ENCODE assay signal across 21 cellular contexts in genomic region chr6:109799664-109800063, GRCh38.
DNase-seq lines count a peak whose midpoint lies in the region; TF ChIP-seq lines count a peak whose summit lies in the region.
"Had no signal": no experiment of that assay in that cellular context is flagged by ENCODE, and none has a peak within 500 bp of the region (broad histone marks: within the 10 kb centered on the region; RNA-seq: fewer than 3 reads in every experiment).

No MANE protein-coding gene starts in this region.

- H3K4me3 ChIP-seq in neuronal stem cell (ENCODE audit: low read length in 2 of 2) (no peak overlapping the region), colonic mucosa (no peak overlapping the region), left ventricle myocardium inferior (no peak overlapping the region)
- H3K4me3 ChIP-seq: esophagus muscularis mucosa, tibial artery had no signal

- no CpG with 5 or more reads among the region's 3 CpGs for WGBS in neuronal stem cell (ENCODE audit: extremely low coverage in 2 of 2, insufficient read length in 2 of 2, insufficient replicate concordance in 1 of 2), 2 donors

- intact Hi-C loops in colonic mucosa (cut with DNase I) (no loop called here), left ventricle myocardium inferior (cut with micrococcal nuclease) (no loop called here)

- H3K4me1 ChIP-seq in neuronal stem cell (ENCODE audit: control insufficient read depth in 2 of 2, insufficient read depth in 1 of 2, low read depth in 1 of 2, low read length in 2 of 2) (peaks cover 1 to 18% of the 10 kb centered on the region in 2 donors), colonic mucosa (no peaks in the 10 kb centered on the region), left ventricle myocardium inferior (peaks cover 6% of the 10 kb centered on the region)

- H2AK5ac ChIP-seq in neuronal stem cell (ENCODE audit: low read depth, low read length): no peak overlapping the region

- H2BK120ac ChIP-seq in neuronal stem cell (ENCODE audit: low read depth, low read length): no peak overlapping the region

- H3K23ac ChIP-seq in neuronal stem cell (ENCODE audit: low read depth, low read length, poor library complexity): peak overlapping the region; percentile 1

- H3K36me3 ChIP-seq in neuronal stem cell (replicated peaks in 1 of 2; ENCODE audit: control insufficient read depth in 2 of 2, insufficient read depth in 2 of 2, low read length in 2 of 2) (peaks cover 0 to 5% of the 10 kb centered on the region in 2 donors), colonic mucosa (no peaks in the 10 kb centered on the region), left ventricle myocardium inferior (peaks cover 25% of the 10 kb centered on the region)

- H4K91ac ChIP-seq in neuronal stem cell (ENCODE audit: low read depth, low read length, poor library complexity): no peak overlapping the region

- no peak overlapping the region for H3K27ac ChIP-seq in neuronal stem cell (replicated peaks; ENCODE audit: low read length)
- no peak overlapping the region for H3K27ac ChIP-seq in colonic mucosa
- no peak overlapping the region for H3K27ac ChIP-seq in left ventricle myocardium inferior (replicated peaks)
- H3K27ac ChIP-seq: esophagus muscularis mucosa, HL-60, tibial artery had no signal

- no peaks in the 10 kb centered on the region for H3K79me1 ChIP-seq in neuronal stem cell (ENCODE audit: low read depth, low read length)

- no peak overlapping the region for H2AFZ ChIP-seq in neuronal stem cell (ENCODE audit: low read length)

- no peak overlapping the region for H2BK12ac ChIP-seq in neuronal stem cell (ENCODE audit: low read length)

- H2BK15ac ChIP-seq in neuronal stem cell (ENCODE audit: low read length): no peak overlapping the region

- H2BK5ac ChIP-seq in neuronal stem cell (ENCODE audit: low read length): no peak overlapping the region

- DNase-seq in DMS79 treated with DMSO at 0.1 percent for 48 hours (lab: John Stamatoyannopoulos, UW): peak; percentile 15
- DNase-seq in DMS79 (lab: John Stamatoyannopoulos, UW): no peak
- peak; percentile 38 for DNase-seq in LHCN-M2 (ENCODE audit: low read depth)
- DNase-seq in SW480 (ENCODE audit: low spot score): peak; percentile 9
- DNase-seq in neuronal stem cell (ENCODE audit: low spot score): no peak
- no peak for DNase-seq in colonic mucosa
- DNase-seq in left ventricle myocardium inferior: no peak
- DNase-seq in kidney tubule cell (ENCODE audit: low spot score): no peak
- DNase-seq: activated CD8-positive, alpha-beta T cell treated with anti-CD3 and anti-CD28 coated beads for 36 hours; activated gamma-delta T cell; effector memory CD4-positive, alpha-beta T cell; mesendoderm; naive B cell; NCI-H2029 treated with DMSO at 0.1 percent for 48 hours; NCI-H524 treated with DMSO at 0.1 percent for 48 hours; occipital lobe; Right ventricle myocardium superior; stimulated activated CD4-positive, alpha-beta T cell treated with anti-CD3 and anti-CD28 coated beads, Interleukin-4, amount 100 ng/mL, for 4 hours; tibial artery had no signal

- H3K4me2 ChIP-seq in neuronal stem cell (ENCODE audit: insufficient read depth, low read length, poor library complexity, severe bottlenecking): no peak overlapping the region

- H4K8ac ChIP-seq in neuronal stem cell (ENCODE audit: low read depth, low read length): no peak overlapping the region

- H3K18ac ChIP-seq in neuronal stem cell (ENCODE audit: low read length): no peak overlapping the region

- H3K14ac ChIP-seq in neuronal stem cell (ENCODE audit: low read length): no peak overlapping the region

- H3K4ac ChIP-seq in neuronal stem cell (ENCODE audit: low read length): no peak overlapping the region

- TF ChIP-seq CTCF in colonic mucosa (IDR thresholded peaks at IDR 0.05): no peak
- TF ChIP-seq CTCF in left ventricle myocardium inferior (IDR thresholded peaks at IDR 0.05; ENCODE audit: borderline replicate concordance): no peak

- H3K9ac ChIP-seq in neuronal stem cell (ENCODE audit: low read depth, low read length, poor library complexity) (no peak overlapping the region), colonic mucosa (ENCODE audit: low read depth in 2 of 2, low read length in 2 of 2) (no peak overlapping the region)

- no peaks in the 10 kb centered on the region for H3K9me3 ChIP-seq in neuronal stem cell (replicated peaks in 1 of 2; ENCODE audit: control insufficient read depth in 2 of 2, insufficient read depth in 1 of 2, low read depth in 1 of 2, low read length in 2 of 2)
- no peaks in the 10 kb centered on the region for H3K9me3 ChIP-seq in colonic mucosa
- H3K9me3 ChIP-seq in left ventricle myocardium inferior (replicated peaks): no peaks in the 10 kb centered on the region
- H3K9me3 ChIP-seq: esophagus muscularis mucosa, tibial artery had no signal

- H3K27me3 ChIP-seq in neuronal stem cell (ENCODE audit: control insufficient read depth in 3 of 3, insufficient read depth in 3 of 3, low read depth in 1 of 3, low read length in 3 of 3) (no peaks in the 10 kb centered on the region), colonic mucosa (no peaks in the 10 kb centered on the region), left ventricle myocardium inferior (ENCODE audit: low read depth) (no peaks in the 10 kb centered on the region)
- H3K27me3 ChIP-seq: esophagus muscularis mucosa, tibial artery had no signal

Comparison
In these comparisons a context has a peak if more than half of its experiments do, and no peak if none do; other contexts are left out.
1. DNase-seq: peak in DMS79 treated with DMSO at 0.1 percent for 48 hours (single experiment), LHCN-M2 (single experiment) and SW480 (single experiment); none in DMS79 (single experiment), neuronal stem cell (single experiment), colonic mucosa (single experiment), left ventricle myocardium inferior (single experiment) and kidney tubule cell (single experiment).